ENCODE assay signal across 9 cellular contexts in genomic region chr6:46011241-46012085, GRCh38. TPM values are rescaled to one million over a fixed set of nuclear protein-coding genes. Genes with fewer than 3 reads are reported as not detected.
DNase-seq lines count a peak whose midpoint lies in the region; ATAC-seq and TF ChIP-seq lines count a peak whose summit lies in the region.
"Had no signal": no experiment of that assay in that cellular context is flagged by ENCODE, and none has a peak within 500 bp of the region (broad histone marks: within the 10 kb centered on the region; RNA-seq: fewer than 3 reads in every experiment).

No MANE protein-coding gene starts in this region.

- no peaks in the 10 kb centered on the region for H3K36me3 Mint-ChIP-seq in activated naive CD4-positive, alpha-beta T cell treated with anti-CD3 and anti-CD28 coated beads for 36 hours (ENCODE audit: low read depth)
- peaks cover 3% of the 10 kb centered on the region for H3K36me3 Mint-ChIP-seq in nephron (ENCODE audit: low read depth)

- no peak for TF ChIP-seq CTCF in nephron (IDR thresholded peaks at IDR 0.05; ENCODE audit: unreplicated experiment in 3 of 3)

- peaks cover 45% of the 10 kb centered on the region for H3K4me1 Mint-ChIP-seq in activated naive CD4-positive, alpha-beta T cell treated with anti-CD3 and anti-CD28 coated beads for 36 hours (ENCODE audit: low read depth)
- H3K4me1 Mint-ChIP-seq in nephron: peaks cover 8% of the 10 kb centered on the region

- DNase-seq in Caki2 (ENCODE audit: low read depth): peak; percentile 66
- DNase-seq in M059J (ENCODE audit: low read depth): peak; percentile 83
- DNase-seq in activated naive CD4-positive, alpha-beta T cell treated with anti-CD3 and anti-CD28 coated beads for 36 hours: peak; percentile 78
- DNase-seq in HUDEP-2 (lab: John Stamatoyannopoulos, UW; ENCODE audit: unreplicated experiment in 76 of 76): no peak
- no peak for DNase-seq in globus pallidus (ENCODE audit: low spot score)
- DNase-seq in DMS 273 treated with DMSO at 0.1 percent for 48 hours (lab: John Stamatoyannopoulos, UW): no peak

- CTCF ChIA-PET in activated naive CD4-positive, alpha-beta T cell treated with anti-CD3 and anti-CD28 coated beads for 36 hours (lab: Charles Lee): interaction anchor here (0.7 to 1.9 kb wide), 4 partner anchors 25 to 88 kb away, joined by 3 to 7 read pairs (median 4); no protein-coding TSS in a partner anchor

- ATAC-seq in GM21619 (IDR thresholded peaks at IDR 0.05; ENCODE audit: unreplicated experiment): peak; percentile 97
- ATAC-seq: body of pancreas had no signal

- intact Hi-C loops in activated naive CD4-positive, alpha-beta T cell treated with anti-CD3 and anti-CD28 coated beads for 36 hours (cut with micrococcal nuclease): loop anchor here (1.0 to 10.0 kb wide), 11 partner anchors 11 to 1077 kb away; partner anchors contain the start of gene SUPT3H

- H3K9me3 Mint-ChIP-seq in activated naive CD4-positive, alpha-beta T cell treated with anti-CD3 and anti-CD28 coated beads for 36 hours: no peaks in the 10 kb centered on the region
- peaks cover 1% of the 10 kb centered on the region for H3K9me3 Mint-ChIP-seq in nephron

- H3K27ac Mint-ChIP-seq in activated naive CD4-positive, alpha-beta T cell treated with anti-CD3 and anti-CD28 coated beads for 36 hours: peak overlapping the region; percentile 72
- H3K27ac Mint-ChIP-seq in nephron: peak overlapping the region; percentile 41 to 83 (median 51)

- H3K4me3 Mint-ChIP-seq in activated naive CD4-positive, alpha-beta T cell treated with anti-CD3 and anti-CD28 coated beads for 36 hours: no peak overlapping the region
- H3K4me3 Mint-ChIP-seq in nephron: peak overlapping the region; percentile 40 to 78 (median 76)

- in situ Hi-C loops in Caki2 (cut with HindIII; ENCODE audit: low pct_unique_long_range_greater_than_20kb, low sequenced_read_pairs): no loop called here

- H3K27me3 Mint-ChIP-seq in activated naive CD4-positive, alpha-beta T cell treated with anti-CD3 and anti-CD28 coated beads for 36 hours (ENCODE audit: low read depth): peaks cover 6% of the 10 kb centered on the region
- H3K27me3 Mint-ChIP-seq in nephron (ENCODE audit: low read depth): peaks cover 76% of the 10 kb centered on the region

RNA-seq across cellular contexts. Expression of gene CLIC5, which starts 4.2 kb away (rescaled TPM):
- total RNA-seq in Caki2 (2014; rRNA removed; shearing (Covaris generic); ENCODE audit: low replicate concordance): not detected in 2 replicates
- not detected in 2 replicates for total RNA-seq in M059J (2014; rRNA removed; shearing (Covaris generic))
- total RNA-seq in activated naive CD4-positive, alpha-beta T cell treated with anti-CD3 and anti-CD28 coated beads for 36 hours: 1 to 10 TPM in 1 of 2 experiments, under 1 TPM in 1; 0.52 to 1.5 TPM

Comparison
In these comparisons a context has a peak if more than half of its experiments do, and no peak if none do; other contexts are left out.
1. DNase-seq: peak in Caki2 (single experiment), M059J (single experiment) and activated naive CD4-positive, alpha-beta T cell treated with anti-CD3 and anti-CD28 coated beads for 36 hours (single experiment); none in HUDEP-2 (0 of 76), globus pallidus (single experiment) and DMS 273 treated with DMSO at 0.1 percent for 48 hours (single experiment).